ENCODE assay signal across 25 cellular contexts in genomic region chr20:20413801-20414200, GRCh38. TPM values are rescaled to one million over a fixed set of nuclear protein-coding genes. Genes with fewer than 3 reads are reported as not detected.
DNase-seq lines count a peak whose midpoint lies in the region; ATAC-seq and TF ChIP-seq lines count a peak whose summit lies in the region.
"Had no signal": no experiment of that assay in that cellular context is flagged by ENCODE, and none has a peak within 500 bp of the region (broad histone marks: within the 10 kb centered on the region; RNA-seq: fewer than 3 reads in every experiment).

No MANE protein-coding gene starts in this region.

- H3K27me3 Mint-ChIP-seq in stimulated activated naive CD8-positive, alpha-beta T cell treated with anti-CD3 and anti-CD28 coated beads, Interleukin-15, Interleukin-2, amounts not matched to agents 100 ng/mL and 50 ng/mL, for 24 hours: no peaks in the 10 kb centered on the region
- no peaks in the 10 kb centered on the region for H3K27me3 Mint-ChIP-seq in stimulated activated naive CD8-positive, alpha-beta T cell treated with anti-CD3 and anti-CD28 coated beads, Interleukin-15, amount 100 ng/mL, for 72 hours
- H3K27me3 Mint-ChIP-seq in glutamatergic neuron (ENCODE audit: unreplicated experiment): peaks cover 5% of the 10 kb centered on the region
- H3K27me3 Mint-ChIP-seq in stimulated activated naive B cell treated with anti-CD40 and anti-IgM and Interleukin-4, amounts not matched to agents 10 μg/mL and 1 μg/mL and 100 μg/mL, for 72 hours: no peaks in the 10 kb centered on the region
- H3K27me3 Mint-ChIP-seq: activated naive CD4-positive, alpha-beta T cell treated with anti-CD3 and anti-CD28 coated beads, Interleukin-2, amount 10 ng/mL, durations not matched to agents 7 days and 5 days had no signal

- H3K4me1 Mint-ChIP-seq in stimulated activated naive CD8-positive, alpha-beta T cell treated with anti-CD3 and anti-CD28 coated beads, Interleukin-15, Interleukin-2, amounts not matched to agents 100 ng/mL and 50 ng/mL, for 24 hours (ENCODE audit: low read depth): peaks cover 63% of the 10 kb centered on the region
- peaks cover 20% of the 10 kb centered on the region for H3K4me1 Mint-ChIP-seq in stimulated activated naive CD8-positive, alpha-beta T cell treated with anti-CD3 and anti-CD28 coated beads, Interleukin-15, amount 100 ng/mL, for 72 hours
- H3K4me1 Mint-ChIP-seq in glutamatergic neuron (ENCODE audit: low read depth, unreplicated experiment): peaks cover 65% of the 10 kb centered on the region
- peaks cover 9 to 32% of the 10 kb centered on the region in 2 donors for H3K4me1 Mint-ChIP-seq in stimulated activated naive B cell treated with anti-CD40 and anti-IgM and Interleukin-4, amounts not matched to agents 10 μg/mL and 1 μg/mL and 100 μg/mL, for 72 hours
- H3K4me1 Mint-ChIP-seq: activated naive CD4-positive, alpha-beta T cell treated with anti-CD3 and anti-CD28 coated beads, Interleukin-2, amount 10 ng/mL, durations not matched to agents 7 days and 5 days had no signal

- H3K36me3 Mint-ChIP-seq in stimulated activated naive CD8-positive, alpha-beta T cell treated with anti-CD3 and anti-CD28 coated beads, Interleukin-15, Interleukin-2, amounts not matched to agents 100 ng/mL and 50 ng/mL, for 24 hours (ENCODE audit: low read depth): peaks cover 44% of the 10 kb centered on the region
- peaks cover 11% of the 10 kb centered on the region for H3K36me3 Mint-ChIP-seq in glutamatergic neuron (ENCODE audit: unreplicated experiment)
- peaks cover 13 to 32% of the 10 kb centered on the region in 2 donors for H3K36me3 Mint-ChIP-seq in stimulated activated naive B cell treated with anti-CD40 and anti-IgM and Interleukin-4, amounts not matched to agents 10 μg/mL and 1 μg/mL and 100 μg/mL, for 72 hours
- H3K36me3 Mint-ChIP-seq: activated naive CD4-positive, alpha-beta T cell treated with anti-CD3 and anti-CD28 coated beads, Interleukin-2, amount 10 ng/mL, durations not matched to agents 7 days and 5 days had no signal

- no peak for TF ChIP-seq CTCF in glutamatergic neuron (IDR thresholded peaks at IDR 0.05; ENCODE audit: partially characterized antibody, unreplicated experiment)

- ATAC-seq in stimulated activated naive CD8-positive, alpha-beta T cell treated with anti-CD3 and anti-CD28 coated beads, Interleukin-15, amount 100 ng/mL, for 72 hours: no peak
- no peak for ATAC-seq in stimulated activated naive B cell treated with anti-CD40 and anti-IgM and Interleukin-4, amounts not matched to agents 10 μg/mL and 1 μg/mL and 100 μg/mL, for 72 hours (replicated peaks)
- ATAC-seq: K562, left colon had no signal

- peak overlapping the region; percentile 91 for H3K27ac Mint-ChIP-seq in stimulated activated naive CD8-positive, alpha-beta T cell treated with anti-CD3 and anti-CD28 coated beads, Interleukin-15, Interleukin-2, amounts not matched to agents 100 ng/mL and 50 ng/mL, for 24 hours
- peak overlapping the region in 1 of 2 donors; percentile 19 for H3K27ac Mint-ChIP-seq in stimulated activated naive CD8-positive, alpha-beta T cell treated with anti-CD3 and anti-CD28 coated beads, Interleukin-15, amount 100 ng/mL, for 72 hours
- peak overlapping the region; percentile 98 for H3K27ac Mint-ChIP-seq in glutamatergic neuron (ENCODE audit: unreplicated experiment)
- H3K27ac Mint-ChIP-seq in stimulated activated naive B cell treated with anti-CD40 and anti-IgM and Interleukin-4, amounts not matched to agents 10 μg/mL and 1 μg/mL and 100 μg/mL, for 72 hours: peak overlapping the region; percentile 94
- H3K27ac Mint-ChIP-seq: activated naive CD4-positive, alpha-beta T cell treated with anti-CD3 and anti-CD28 coated beads, Interleukin-2, amount 10 ng/mL, durations not matched to agents 7 days and 5 days; mesothelial cell of epicardium had no signal

- no peak for DNase-seq in stimulated activated naive CD8-positive, alpha-beta T cell treated with anti-CD3 and anti-CD28 coated beads, Interleukin-15, amount 100 ng/mL, for 72 hours
- DNase-seq in NCI-H524 treated with DMSO at 0.1 percent for 48 hours (lab: John Stamatoyannopoulos, UW) (peak; percentile 40), glutamatergic neuron (peak; percentile 85), DMS79 (lab: John Stamatoyannopoulos, UW) (no peak), SW480 (ENCODE audit: low spot score) (no peak)
- no peak for DNase-seq in stimulated activated naive B cell treated with anti-CD40 and anti-IgM and Interleukin-4, amounts not matched to agents 10 μg/mL and 1 μg/mL and 100 μg/mL, for 72 hours
- no peak for DNase-seq in effector CD8-positive, alpha-beta T cell (lab: John Stamatoyannopoulos, UW)
- DNase-seq: activated naive CD4-positive, alpha-beta T cell treated with anti-CD3 and anti-CD28 coated beads, Interleukin-2, amount 10 ng/mL, durations not matched to agents 7 days and 5 days; activated T-cell treated with anti-CD3 and anti-CD28 coated beads for 4 hours; cerebellar nuclear complex; effector CD4-positive, alpha-beta T cell; esophagus squamous epithelium; GOT3; left colon; OCI-M1; SHP77; stimulated activated CD4-positive, alpha-beta T cell treated with anti-CD3 and anti-CD28 coated beads, Interleukin-2, amount 100 ng/mL, for 24 hours; T-helper 1 cell; trophoblast cell had no signal

- H3K9me3 Mint-ChIP-seq in stimulated activated naive CD8-positive, alpha-beta T cell treated with anti-CD3 and anti-CD28 coated beads, Interleukin-15, Interleukin-2, amounts not matched to agents 100 ng/mL and 50 ng/mL, for 24 hours: no peaks in the 10 kb centered on the region
- no peaks in the 10 kb centered on the region for H3K9me3 Mint-ChIP-seq in stimulated activated naive CD8-positive, alpha-beta T cell treated with anti-CD3 and anti-CD28 coated beads, Interleukin-15, amount 100 ng/mL, for 72 hours
- peaks cover 6% of the 10 kb centered on the region for H3K9me3 Mint-ChIP-seq in glutamatergic neuron (ENCODE audit: unreplicated experiment)
- peaks cover 0 to 4% of the 10 kb centered on the region in 2 donors for H3K9me3 Mint-ChIP-seq in stimulated activated naive B cell treated with anti-CD40 and anti-IgM and Interleukin-4, amounts not matched to agents 10 μg/mL and 1 μg/mL and 100 μg/mL, for 72 hours
- H3K9me3 Mint-ChIP-seq: activated naive CD4-positive, alpha-beta T cell treated with anti-CD3 and anti-CD28 coated beads, Interleukin-2, amount 10 ng/mL, durations not matched to agents 7 days and 5 days; mesothelial cell of epicardium; neural crest cell had no signal

- no peak overlapping the region for H3K4me3 Mint-ChIP-seq in stimulated activated naive CD8-positive, alpha-beta T cell treated with anti-CD3 and anti-CD28 coated beads, Interleukin-15, Interleukin-2, amounts not matched to agents 100 ng/mL and 50 ng/mL, for 24 hours
- H3K4me3 Mint-ChIP-seq in stimulated activated naive CD8-positive, alpha-beta T cell treated with anti-CD3 and anti-CD28 coated beads, Interleukin-15, amount 100 ng/mL, for 72 hours: no peak overlapping the region
- H3K4me3 Mint-ChIP-seq in glutamatergic neuron (ENCODE audit: unreplicated experiment): peak overlapping the region; percentile 79
- no peak overlapping the region for H3K4me3 Mint-ChIP-seq in stimulated activated naive B cell treated with anti-CD40 and anti-IgM and Interleukin-4, amounts not matched to agents 10 μg/mL and 1 μg/mL and 100 μg/mL, for 72 hours
- H3K4me3 Mint-ChIP-seq: activated naive CD4-positive, alpha-beta T cell treated with anti-CD3 and anti-CD28 coated beads, Interleukin-2, amount 10 ng/mL, durations not matched to agents 7 days and 5 days; mesothelial cell of epicardium; neural crest cell had no signal

RNA-seq across cellular contexts. Expression of gene INSM1, which starts 45.9 kb away (rescaled TPM):
- 332 TPM for total RNA-seq in glutamatergic neuron (ENCODE audit: unreplicated experiment)
- total RNA-seq: ascending aorta, esophagus squamous epithelium, glomerular endothelial cell, K562, mesothelial cell of epicardium had no signal

Comparison
In these comparisons a context has a peak if more than half of its experiments do, and no peak if none do; other contexts are left out.
1. DNase-seq: peak in NCI-H524 treated with DMSO at 0.1 percent for 48 hours (single experiment) and glutamatergic neuron (single experiment); none in stimulated activated naive CD8-positive, alpha-beta T cell treated with anti-CD3 and anti-CD28 coated beads, Interleukin-15, amount 100 ng/mL, for 72 hours (0 of 2), stimulated activated naive B cell treated with anti-CD40 and anti-IgM and Interleukin-4, amounts not matched to agents 10 μg/mL and 1 μg/mL and 100 μg/mL, for 72 hours (single experiment), DMS79 (single experiment), effector CD8-positive, alpha-beta T cell (single experiment) and SW480 (single experiment).